In the genomic region with DNA sequence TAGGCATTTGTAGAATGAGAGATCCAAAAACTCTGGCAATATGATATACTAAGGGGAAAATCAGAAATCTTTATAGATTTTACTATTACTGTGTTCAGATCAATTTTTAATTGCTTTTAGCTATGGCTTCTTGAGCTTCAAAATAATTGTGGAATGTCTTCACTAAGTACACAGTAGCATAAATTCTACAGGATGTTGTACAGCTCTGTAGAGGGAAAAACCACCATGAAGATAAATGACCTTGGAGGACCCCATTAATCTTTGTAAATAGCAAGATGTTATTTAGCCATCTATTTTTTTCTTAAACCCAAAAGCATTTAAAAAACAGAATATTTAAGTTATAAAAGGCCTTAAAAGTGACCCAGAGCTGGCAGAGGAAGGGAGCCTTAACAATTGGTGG, we compare ENCODE assay signal across 20 cellular contexts. TPM values are rescaled to one million over a fixed set of nuclear protein-coding genes. Genes with fewer than 3 reads are reported as not detected.
A peak's percentile ranks its signal among the peaks of the same experiment; 100 is the strongest.
DNase-seq lines count a peak whose midpoint lies in the region; ATAC-seq, FAIRE-seq and TF ChIP-seq lines count a peak whose summit lies in the region.
"Had no signal": no experiment of that assay in that cellular context is flagged by ENCODE, and none has a peak within 500 bp of the region (broad histone marks: within the 10 kb centered on the region; RNA-seq: fewer than 3 reads in every experiment).

No MANE protein-coding gene starts in this region.

- H3K9ac ChIP-seq in HepG2 (ENCODE audit: insufficient read depth, low read depth, low read length) (no peak overlapping the region), astrocyte (ENCODE audit: low read length) (no peak overlapping the region), smooth muscle cell (ENCODE audit: low read depth) (no peak overlapping the region)

- H3K36me3 ChIP-seq in HepG2 (replicated peaks in 1 of 2; ENCODE audit: control insufficient read depth in 1 of 2, insufficient read depth in 2 of 2, low read length in 2 of 2), result no peaks in the 10 kb centered on the region
- H3K36me3 ChIP-seq in right lobe of liver, result no peaks in the 10 kb centered on the region
- H3K36me3 ChIP-seq in astrocyte (ENCODE audit: insufficient read depth, low read length), result no peaks in the 10 kb centered on the region
- peaks cover 3% of the 10 kb centered on the region for H3K36me3 ChIP-seq in smooth muscle cell (ENCODE audit: low read depth)

- TF ChIP-seq CTCF in HepG2 (CRISPR knock-in tag; IDR thresholded peaks at IDR 0.05) (no peak), right lobe of liver (IDR thresholded peaks at IDR 0.05) (no peak), astrocyte (IDR thresholded peaks at IDR 0.05; ENCODE audit: insufficient read depth, low read depth, low read length) (no peak), smooth muscle cell (IDR thresholded peaks at IDR 0.05; ENCODE audit: borderline replicate concordance, insufficient read depth, poor library complexity, severe bottlenecking) (no peak)

- DNase-seq in HepG2 (ENCODE audit: low spot score) (no peak), right lobe of liver (no peak), astrocyte (ENCODE audit: low read depth) (peak; percentile 31), left kidney (ENCODE audit: low read depth, low spot score) (peak; percentile 9), smooth muscle cell (lab: John Stamatoyannopoulos, UW; ENCODE audit: unreplicated experiment) (no peak), NCI-H510A treated with DMSO at 0.1 percent for 48 hours (lab: John Stamatoyannopoulos, UW) (no peak)
- no peak for DNase-seq in activated naive CD4-positive, alpha-beta T cell treated with anti-CD3 and anti-CD28 coated beads for 36 hours
- DNase-seq in activated CD8-positive, alpha-beta T cell treated with anti-CD3 and anti-CD28 coated beads, Interleukin-2, amount 10 ng/mL, durations not matched to agents 7 days and 5 days, result no peak
- DNase-seq: Caco-2; CD4-positive, alpha-beta T cell; DMS153; GOT3; NCI-H1105 treated with DMSO at 0.1 percent for 48 hours; NCI-H1694 treated with DMSO at 0.1 percent for 48 hours; NCI-H2107; NCI-H510A; NCI-H774; SHP77 treated with DMSO at 0.1 percent for 48 hours had no signal

- in situ Hi-C loops in HepG2 (cut with HindIII; ENCODE audit: extremely low pct_ligation_motif_present, low pct_unique_long_range_greater_than_20kb), result no loop called here

- peak overlapping the region; percentile 32 for H2AFZ ChIP-seq in HepG2 (ENCODE audit: low read length)
- H2AFZ ChIP-seq in astrocyte (ENCODE audit: low read depth, low read length), result no peak overlapping the region
- no peak overlapping the region for H2AFZ ChIP-seq in smooth muscle cell (ENCODE audit: low read depth)

- no TSS peak for BruUV-seq in HepG2 (replicated peaks; lab: Mats Ljungman, UMichigan)

- H3K79me2 ChIP-seq in HepG2 (ENCODE audit: insufficient read depth, low read length) (no peaks in the 10 kb centered on the region), astrocyte (ENCODE audit: insufficient read depth, low read length) (no peaks in the 10 kb centered on the region), smooth muscle cell (ENCODE audit: low read depth) (no peaks in the 10 kb centered on the region)

- no peak overlapping the region for H3K27ac Mint-ChIP-seq in astrocyte (ENCODE audit: unreplicated experiment)
- H3K27ac Mint-ChIP-seq in activated naive CD4-positive, alpha-beta T cell treated with anti-CD3 and anti-CD28 coated beads for 36 hours, result no peak overlapping the region
- no peak overlapping the region for H3K27ac Mint-ChIP-seq in activated CD8-positive, alpha-beta T cell treated with anti-CD3 and anti-CD28 coated beads, Interleukin-2, amount 10 ng/mL, durations not matched to agents 7 days and 5 days
- H3K27ac Mint-ChIP-seq: CD4-positive, alpha-beta T cell had no signal

- H3K27ac ChIP-seq in HepG2 (ENCODE audit: extremely low read length, insufficient read depth, low read length), result no peak overlapping the region
- H3K27ac ChIP-seq in right lobe of liver, result no peak overlapping the region
- no peak overlapping the region for H3K27ac ChIP-seq in astrocyte (ENCODE audit: low read depth, low read length)
- peak overlapping the region; percentile 88 for H3K27ac ChIP-seq in smooth muscle cell (ENCODE audit: low read depth)

- H4K20me1 ChIP-seq in HepG2 (ENCODE audit: insufficient read depth, low read length) (no peaks in the 10 kb centered on the region), astrocyte (ENCODE audit: insufficient read depth, low read length) (no peaks in the 10 kb centered on the region), smooth muscle cell (ENCODE audit: low read depth) (no peaks in the 10 kb centered on the region)

- H3K4me2 ChIP-seq in HepG2 (ENCODE audit: low read depth, low read length) (no peak overlapping the region), astrocyte (ENCODE audit: low read length) (peak overlapping the region; percentile 15), smooth muscle cell (peak overlapping the region; percentile 30)

- TF ChIP-seq RAD21 in HepG2 (CRISPR knock-in tag; IDR thresholded peaks at IDR 0.05), result no peak

- H3K4me1 Mint-ChIP-seq in astrocyte (ENCODE audit: low read depth, unreplicated experiment), result peaks cover 13% of the 10 kb centered on the region
- peaks cover 8% of the 10 kb centered on the region for H3K4me1 Mint-ChIP-seq in activated naive CD4-positive, alpha-beta T cell treated with anti-CD3 and anti-CD28 coated beads for 36 hours (ENCODE audit: low read depth)
- H3K4me1 Mint-ChIP-seq in activated CD8-positive, alpha-beta T cell treated with anti-CD3 and anti-CD28 coated beads, Interleukin-2, amount 10 ng/mL, durations not matched to agents 7 days and 5 days (ENCODE audit: low read depth), result peaks cover 24% of the 10 kb centered on the region

- CTCF ChIA-PET in HepG2 (lab: Yijun Ruan, JAX; ENCODE audit: low intra/inter-chr PET ratio, low total read pairs), result no interaction called here
- CTCF ChIA-PET in activated naive CD4-positive, alpha-beta T cell treated with anti-CD3 and anti-CD28 coated beads for 36 hours (lab: Charles Lee), result no interaction called here
- CTCF ChIA-PET in activated CD8-positive, alpha-beta T cell treated with anti-CD3 and anti-CD28 coated beads, Interleukin-2, amount 10 ng/mL, durations not matched to agents 7 days and 5 days (lab: Charles Lee), result interaction anchor here (0.8 to 2.4 kb wide), 4 partner anchors 40 to 466 kb away, joined by 3 to 9 read pairs (median 4); no protein-coding TSS in a partner anchor

- TF ChIP-seq POLR2A in HepG2 (IDR thresholded peaks at IDR 0.05; ENCODE audit: insufficient read depth in 1 of 2, low read depth in 2 of 2, low read length in 2 of 2) (no peak), right lobe of liver (IDR thresholded peaks at IDR 0.05) (no peak)

- no peaks in the 10 kb centered on the region for H3K27me3 ChIP-seq in HepG2 (ENCODE audit: control insufficient read depth in 1 of 2, insufficient read depth in 2 of 2, low read length in 2 of 2)
- no peaks in the 10 kb centered on the region for H3K27me3 ChIP-seq in right lobe of liver
- no peaks in the 10 kb centered on the region for H3K27me3 ChIP-seq in astrocyte (ENCODE audit: insufficient read depth, low read length)
- H3K27me3 ChIP-seq in smooth muscle cell (ENCODE audit: low read depth), result no peaks in the 10 kb centered on the region

- no peaks in the 10 kb centered on the region for H3K27me3 Mint-ChIP-seq in astrocyte (ENCODE audit: low read depth, unreplicated experiment)
- H3K27me3 Mint-ChIP-seq in activated naive CD4-positive, alpha-beta T cell treated with anti-CD3 and anti-CD28 coated beads for 36 hours (ENCODE audit: low read depth), result no peaks in the 10 kb centered on the region
- H3K27me3 Mint-ChIP-seq in activated CD8-positive, alpha-beta T cell treated with anti-CD3 and anti-CD28 coated beads, Interleukin-2, amount 10 ng/mL, durations not matched to agents 7 days and 5 days (ENCODE audit: low read depth), result no peaks in the 10 kb centered on the region

- peaks cover 4% of the 10 kb centered on the region for H3K9me3 Mint-ChIP-seq in astrocyte (ENCODE audit: unreplicated experiment)
- peaks cover 7% of the 10 kb centered on the region for H3K9me3 Mint-ChIP-seq in activated naive CD4-positive, alpha-beta T cell treated with anti-CD3 and anti-CD28 coated beads for 36 hours
- H3K9me3 Mint-ChIP-seq in activated CD8-positive, alpha-beta T cell treated with anti-CD3 and anti-CD28 coated beads, Interleukin-2, amount 10 ng/mL, durations not matched to agents 7 days and 5 days (ENCODE audit: insufficient read depth), result peaks cover 9% of the 10 kb centered on the region

- ATAC-seq in HepG2 (no peak), right lobe of liver (no peak)
- ATAC-seq in activated CD8-positive, alpha-beta T cell treated with anti-CD3 and anti-CD28 coated beads, Interleukin-2, amount 10 ng/mL, durations not matched to agents 7 days and 5 days, result no peak
- ATAC-seq: HCT116, K562 had no signal

- H3K9me3 ChIP-seq in HepG2 (ENCODE audit: low read length) (no peaks in the 10 kb centered on the region; the same call in 1 of the 2 replicates), right lobe of liver (no peaks in the 10 kb centered on the region), astrocyte (ENCODE audit: insufficient read depth, low read depth, low read length) (no peaks in the 10 kb centered on the region), smooth muscle cell (replicated peaks; ENCODE audit: low read depth) (no peaks in the 10 kb centered on the region)

- POLR2A ChIA-PET in HepG2 (lab: Yijun Ruan, JAX), result interaction anchor here (0.9 kb wide), 1 partner anchor 44 kb away, joined by 3 read pairs; a partner anchor contains a TSS
- POLR2A ChIA-PET in activated CD8-positive, alpha-beta T cell treated with anti-CD3 and anti-CD28 coated beads, Interleukin-2, amount 10 ng/mL, durations not matched to agents 7 days and 5 days (lab: Charles Lee), result no interaction called here

- FAIRE-seq in HepG2 (lab: Jason Lieb, UNC), result no peak
- no peak for FAIRE-seq in astrocyte (lab: Jason Lieb, UNC)
- FAIRE-seq: K562 had no signal

- H3F3A ChIP-seq in smooth muscle cell (ENCODE audit: low read depth), result peaks cover 14% of the 10 kb centered on the region

- intact Hi-C loops in HepG2 (cut with micrococcal nuclease; ENCODE audit: unreplicated experiment) (no loop called here), right lobe of liver (cut with DNase I) (no loop called here)
- intact Hi-C loops in activated naive CD4-positive, alpha-beta T cell treated with anti-CD3 and anti-CD28 coated beads for 36 hours (cut with micrococcal nuclease), result no loop called here

- no peaks in the 10 kb centered on the region for H3K36me3 Mint-ChIP-seq in astrocyte (ENCODE audit: low read depth, unreplicated experiment)
- H3K36me3 Mint-ChIP-seq in activated naive CD4-positive, alpha-beta T cell treated with anti-CD3 and anti-CD28 coated beads for 36 hours (ENCODE audit: low read depth), result no peaks in the 10 kb centered on the region
- H3K36me3 Mint-ChIP-seq in activated CD8-positive, alpha-beta T cell treated with anti-CD3 and anti-CD28 coated beads, Interleukin-2, amount 10 ng/mL, durations not matched to agents 7 days and 5 days (ENCODE audit: low read depth), result no peaks in the 10 kb centered on the region

- no peak for TF ChIP-seq EP300 in HepG2 (IDR thresholded peaks at IDR 0.05; ENCODE audit: low read depth in 2 of 2, low read length in 2 of 2)
- TF ChIP-seq EP300 in HepG2 (CRISPR knock-in tag; IDR thresholded peaks at IDR 0.05; ENCODE audit: borderline replicate concordance), result no peak

- H3K4me3 Mint-ChIP-seq in astrocyte (ENCODE audit: unreplicated experiment), result no peak overlapping the region
- H3K4me3 Mint-ChIP-seq in activated naive CD4-positive, alpha-beta T cell treated with anti-CD3 and anti-CD28 coated beads for 36 hours, result no peak overlapping the region
- no peak overlapping the region for H3K4me3 Mint-ChIP-seq in activated CD8-positive, alpha-beta T cell treated with anti-CD3 and anti-CD28 coated beads, Interleukin-2, amount 10 ng/mL, durations not matched to agents 7 days and 5 days
- H3K4me3 Mint-ChIP-seq: CD4-positive, alpha-beta T cell had no signal

- H3K4me1 ChIP-seq in HepG2 (ENCODE audit: insufficient read depth, low read length), result peaks cover 53% of the 10 kb centered on the region
- no peaks in the 10 kb centered on the region for H3K4me1 ChIP-seq in right lobe of liver
- peaks cover 6% of the 10 kb centered on the region for H3K4me1 ChIP-seq in astrocyte (ENCODE audit: insufficient read depth, low read length)
- peaks cover 14% of the 10 kb centered on the region for H3K4me1 ChIP-seq in smooth muscle cell (ENCODE audit: low read depth)
- H3K4me1 ChIP-seq: Caco-2 had no signal

- no peak overlapping the region for H3K4me3 ChIP-seq in HepG2 (replicated peaks in 1 of 3; ENCODE audit: insufficient read depth in 1 of 3, low read depth in 2 of 3, low read length in 3 of 3)
- H3K4me3 ChIP-seq in right lobe of liver, result no peak overlapping the region
- no peak overlapping the region for H3K4me3 ChIP-seq in astrocyte (ENCODE audit: insufficient read depth, low read depth, low read length)
- H3K4me3 ChIP-seq in smooth muscle cell, result no peak overlapping the region
- H3K4me3 ChIP-seq: K562 had no signal

RNA-seq across cellular contexts. Expression of a gene that starts 43.9 kb away (rescaled TPM):
- total RNA-seq in HepG2 (2016; rRNA removed; fragmentation: Illumina TruSeq; extraction: Trizol), result 103 and 110 TPM in 2 replicates
- 133 and 147 TPM in 2 replicates for total RNA-seq in HepG2 (2016; cell fraction: cytosol; rRNA removed; fragmentation: Illumina TruSeq; extraction: Trizol; ENCODE audit: low read depth)
- 93.9 TPM in 2 replicates for total RNA-seq in HepG2 (2016; cell fraction: insoluble cytoplasmic fraction; rRNA removed; fragmentation: Illumina TruSeq; extraction: Trizol)
- total RNA-seq in HepG2 (2016; cell fraction: membrane; rRNA removed; fragmentation: Illumina TruSeq; extraction: Trizol), result 73.4 and 76.7 TPM in 2 replicates
- total RNA-seq in HepG2 (2016; cell fraction: nucleus; rRNA removed; fragmentation: Illumina TruSeq; extraction: Trizol), result 222 and 239 TPM in 2 replicates
- polyA plus RNA-seq in HepG2 (2011; rRNA removed), result 74.8 and 82.8 TPM in 2 replicates
- polyA plus RNA-seq in HepG2 (2011; cell fraction: cytosol; rRNA removed), result 26.6 and 44.0 TPM in 2 replicates
- polyA plus RNA-seq in HepG2 (2011; cell fraction: nucleus; rRNA removed), result 159 and 177 TPM in 2 replicates
- 100 and 116 TPM in 2 replicates for polyA plus RNA-seq in HepG2 (2012)
- polyA plus RNA-seq in HepG2 (2016; cell fraction: cytosol; fragmentation: Illumina TruSeq; extraction: Trizol; ENCODE audit: low read depth), result 18.9 and 23.3 TPM in 2 replicates
- 71.0 and 74.2 TPM in 2 replicates for polyA plus RNA-seq in HepG2 (2016; cell fraction: insoluble cytoplasmic fraction; fragmentation: Illumina TruSeq; extraction: Trizol; ENCODE audit: low read depth)
- polyA plus RNA-seq in HepG2 (2016; cell fraction: membrane; fragmentation: Illumina TruSeq; extraction: Trizol; ENCODE audit: low read depth), result 23.8 and 25.2 TPM in 2 replicates
- 67.2 and 72.5 TPM in 2 replicates for polyA plus RNA-seq in HepG2 (2016; cell fraction: nucleus; fragmentation: Illumina TruSeq; extraction: Trizol; ENCODE audit: insufficient read depth, low read depth)
- polyA minus RNA-seq in HepG2 (2011; rRNA and poly(A)+ RNA removed; ENCODE audit: low replicate concordance), result 83.1 and 705 TPM in 2 replicates
- 129 and 146 TPM in 2 replicates for polyA minus RNA-seq in HepG2 (2011; cell fraction: cytosol; rRNA and poly(A)+ RNA removed)
- 1,231 and 1,245 TPM in 2 replicates for polyA minus RNA-seq in HepG2 (2011; cell fraction: nucleus; rRNA and poly(A)+ RNA removed)
- 100 to 1,000 TPM in 1 of 6 experiments, 10 to 100 TPM in 5; 40.2 to 184 (median 63.5) TPM for total RNA-seq in right lobe of liver
- 327 and 332 TPM in 2 replicates for total RNA-seq in astrocyte
- 265 and 294 TPM in 2 replicates for total RNA-seq in smooth muscle cell
- 149 and 161 TPM in 2 replicates for polyA plus RNA-seq in smooth muscle cell
- total RNA-seq in activated naive CD4-positive, alpha-beta T cell treated with anti-CD3 and anti-CD28 coated beads for 36 hours, result 10 to 100 TPM in 1 of 2 experiments, 1 to 10 TPM in 1; 9.2 to 13.5 TPM
- 10 to 100 TPM; 11.5 to 12.3 TPM for total RNA-seq in activated CD8-positive, alpha-beta T cell treated with anti-CD3 and anti-CD28 coated beads, Interleukin-2, amount 10 ng/mL, durations not matched to agents 7 days and 5 days

Comparison
In these comparisons a context has a peak if more than half of its experiments do, and no peak if none do; other contexts are left out.
1. DNase-seq: peak in astrocyte (single experiment) and left kidney (single experiment); none in HepG2 (single experiment), right lobe of liver (0 of 3), smooth muscle cell (single experiment), activated naive CD4-positive, alpha-beta T cell treated with anti-CD3 and anti-CD28 coated beads for 36 hours (single experiment), NCI-H510A treated with DMSO at 0.1 percent for 48 hours (single experiment) and activated CD8-positive, alpha-beta T cell treated with anti-CD3 and anti-CD28 coated beads, Interleukin-2, amount 10 ng/mL, durations not matched to agents 7 days and 5 days (single experiment).